Comparison of ENCODE assay signal across 7 cellular contexts in the genomic region with DNA sequence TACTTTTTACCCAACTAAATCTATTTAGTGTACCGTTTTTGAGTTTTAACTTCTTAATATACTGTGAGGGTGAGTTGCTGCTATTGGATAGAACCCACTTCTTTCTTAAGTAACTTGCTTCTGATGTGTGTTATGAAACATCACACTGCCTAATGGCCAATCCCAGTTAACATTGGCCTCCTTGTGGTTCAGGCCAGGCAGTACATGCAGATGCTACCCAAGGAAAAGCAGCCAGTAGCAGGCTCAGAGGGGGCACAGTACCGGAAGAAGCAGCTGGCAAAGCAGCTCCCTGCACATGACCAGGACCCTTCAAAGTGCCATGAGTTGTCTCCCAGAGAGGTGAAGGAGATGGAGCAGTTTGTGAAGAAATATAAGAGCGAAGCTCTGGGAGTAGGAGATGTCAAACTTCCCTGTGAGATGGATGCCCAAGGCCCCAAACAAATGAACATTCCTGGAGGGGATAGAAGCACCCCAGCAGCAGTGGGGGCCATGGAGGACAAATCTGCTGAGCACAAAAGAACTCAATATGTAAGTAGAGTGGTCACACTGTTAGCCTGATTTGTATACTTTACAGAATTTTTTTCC. TPM values are rescaled to one million over a fixed set of nuclear protein-coding genes. Genes with fewer than 3 reads are reported as not detected.
A peak's percentile ranks its signal among the peaks of the same experiment; 100 is the strongest.
DNase-seq lines count a peak whose midpoint lies in the region; ATAC-seq and TF ChIP-seq lines count a peak whose summit lies in the region.

No MANE protein-coding gene starts in this region.

- H3K9me3 ChIP-seq in SJCRH30 (replicated peaks) (no peaks in the 10 kb centered on the region), heart right ventricle (peaks cover 0 to under 1% (median 0%) of the 10 kb centered on the region in 11 donors), upper lobe of right lung (no peaks in the 10 kb centered on the region)

- H3K4me3 ChIP-seq in SJCRH30 (no peak overlapping the region), heart right ventricle (no peak overlapping the region), upper lobe of right lung (no peak overlapping the region)

- H3K27me3 ChIP-seq in SJCRH30, result no peaks in the 10 kb centered on the region
- H3K27me3 ChIP-seq in heart right ventricle, result no peaks in the 10 kb centered on the region
- no peaks in the 10 kb centered on the region for H3K27me3 ChIP-seq in upper lobe of right lung

- no peaks in the 10 kb centered on the region for H3K4me1 ChIP-seq in SJCRH30
- peaks cover 0 to 5% (median 0%) of the 10 kb centered on the region in 9 donors for H3K4me1 ChIP-seq in heart right ventricle
- H3K4me1 ChIP-seq in upper lobe of right lung, result no peaks in the 10 kb centered on the region

- DNase-seq in GM03348 (ENCODE audit: low spot score) (peak; percentile 36), SJCRH30 (peak; percentile 42 to 66), heart right ventricle (no peak), upper lobe of right lung (no peak), GDM1 (lab: John Stamatoyannopoulos, UW) (no peak), mucosa of gallbladder (ENCODE audit: low spot score) (no peak)

- 93 to 98% methylated on average over 3 of the region's 3 CpGs for WGBS in heart right ventricle, 2 donors

- intact Hi-C loops in heart right ventricle (cut with DNase I) (loop anchor here in 2 of 10 donors (10.0 kb wide), 2 partner anchors 555 to 565 kb away; no protein-coding TSS in a partner anchor), upper lobe of right lung (cut with DNase I) (no loop called here)

- ATAC-seq in HG02610 (IDR thresholded peaks at IDR 0.05; ENCODE audit: unreplicated experiment) (peak; percentile 70), heart right ventricle (peak in 3 of 8 donors; percentile 33 to 41 (median 41)), upper lobe of right lung (peak; percentile 81)

- TF ChIP-seq CTCF in heart right ventricle (IDR thresholded peaks at IDR 0.05) (peak in 6 of 9 donors; percentile 25 to 53 (median 41)), upper lobe of right lung (IDR thresholded peaks at IDR 0.05) (peak; percentile 33)

- H3K36me3 ChIP-seq in SJCRH30 (no peaks in the 10 kb centered on the region), heart right ventricle (peaks cover 0 to 86% (median 9%) of the 10 kb centered on the region in 9 donors), upper lobe of right lung (peaks cover 41% of the 10 kb centered on the region)

- H3K27ac ChIP-seq in SJCRH30 (no peak overlapping the region), heart right ventricle (no peak overlapping the region), upper lobe of right lung (no peak overlapping the region)

RNA-seq across cellular contexts. Expression of a gene that starts 39.7 kb away (rescaled TPM):
- total RNA-seq in SJCRH30 (2014; rRNA removed; shearing (Covaris generic)), result 20.6 and 20.8 TPM in 2 replicates
- 10 to 100 TPM in 9 of 10 donors, 1 to 10 TPM in 1; 9.4 to 28.9 (median 16.9) TPM for total RNA-seq in heart right ventricle
- 10 to 100 TPM in 1 of 2 donors, 1 to 10 TPM in 1; 9.7 to 38.5 TPM for polyA plus RNA-seq in heart right ventricle
- total RNA-seq in upper lobe of right lung, result 94.0 TPM
- 96.7 TPM for total RNA-seq in mucosa of gallbladder

Comparison
In these comparisons a context has a peak if more than half of its experiments do, and no peak if none do; other contexts are left out.
1. DNase-seq: peak in GM03348 (single experiment) and SJCRH30 (2 of 2); none in heart right ventricle (0 of 2), upper lobe of right lung (single experiment), GDM1 (single experiment) and mucosa of gallbladder (single experiment).